23 cellular contexts compared by ENCODE assay signal in genomic region chr9:114513952-114514267, GRCh38.
"Had no signal": no experiment of that assay in that cellular context is flagged by ENCODE, and none has a peak within 500 bp of the region (broad histone marks: within the 10 kb centered on the region; RNA-seq: fewer than 3 reads in every experiment).

No MANE protein-coding gene starts in this region.

- H3K4me3 ChIP-seq: left lung, lower lobe of right lung, ovary, prostate gland, skin epidermis, tibial nerve, upper lobe of left lung, vagina had no signal

- H3K27me3 ChIP-seq: ovary, upper lobe of left lung, vagina had no signal

- H3K9me3 ChIP-seq: left lung, lower lobe of right lung, ovary, prostate gland, tibial nerve, upper lobe of left lung, vagina had no signal

- H3K9me3 Mint-ChIP-seq: natural killer cell treated with Interleukin-12 subunit alpha and Interleukin-12 subunit beta and Interleukin-15 and Interleukin-18, amount 100 ng/mL, for 72 hours; stimulated activated effector memory CD8-positive, alpha-beta T cell treated with anti-CD3 and anti-CD28 coated beads, Interleukin-12 subunit alpha, Interleukin-12 subunit beta, amount 100 ng/mL, for 72 hours; stimulated activated naive CD8-positive, alpha-beta T cell treated with anti-CD3 and anti-CD28 coated beads, Interleukin-15, amount 100 ng/mL, for 72 hours had no signal

- ATAC-seq: left colon; left lung; natural killer cell treated with Interleukin-12 subunit alpha and Interleukin-12 subunit beta and Interleukin-15 and Interleukin-18, amount 100 ng/mL, for 72 hours; right cardiac atrium; sciatic nerve; stimulated activated effector memory CD8-positive, alpha-beta T cell treated with anti-CD3 and anti-CD28 coated beads, Interleukin-12 subunit alpha, Interleukin-12 subunit beta, amount 100 ng/mL, for 72 hours; stimulated activated naive CD8-positive, alpha-beta T cell treated with anti-CD3 and anti-CD28 coated beads, Interleukin-15, amount 100 ng/mL, for 72 hours had no signal

- H3K4me3 Mint-ChIP-seq: immature natural killer cell; natural killer cell treated with Interleukin-12 subunit alpha and Interleukin-12 subunit beta and Interleukin-15 and Interleukin-18, amount 100 ng/mL, for 72 hours; stimulated activated effector memory CD8-positive, alpha-beta T cell treated with anti-CD3 and anti-CD28 coated beads, Interleukin-12 subunit alpha, Interleukin-12 subunit beta, amount 100 ng/mL, for 72 hours; stimulated activated naive CD8-positive, alpha-beta T cell treated with anti-CD3 and anti-CD28 coated beads, Interleukin-15, amount 100 ng/mL, for 72 hours had no signal

- DNase-seq: hypothalamus; immature natural killer cell; kidney; left colon; left lung; lower lobe of right lung; mammary epithelial cell; mesenchymal stem cell; ovary; retina; right cardiac atrium; stimulated activated CD4-positive, alpha-beta T cell treated with anti-CD3 and anti-CD28 coated beads, Interleukin-4, amount 100 ng/mL, for 24 hours; stimulated activated naive CD4-positive, alpha-beta T cell treated with Interleukin-2 at 50 U/mL for 16 hours; stimulated activated naive CD8-positive, alpha-beta T cell treated with anti-CD3 and anti-CD28 coated beads, Interleukin-15, amount 100 ng/mL, for 72 hours; substantia nigra; upper lobe of left lung had no signal

- H3K36me3 Mint-ChIP-seq: immature natural killer cell; natural killer cell treated with Interleukin-12 subunit alpha and Interleukin-12 subunit beta and Interleukin-15 and Interleukin-18, amount 100 ng/mL, for 72 hours; stimulated activated effector memory CD8-positive, alpha-beta T cell treated with anti-CD3 and anti-CD28 coated beads, Interleukin-12 subunit alpha, Interleukin-12 subunit beta, amount 100 ng/mL, for 72 hours had no signal

- H3K4me1 ChIP-seq: left lung, lower lobe of right lung, prostate gland, tibial nerve, upper lobe of left lung, vagina had no signal

- H3K36me3 ChIP-seq: left lung, lower lobe of right lung, ovary, prostate gland, tibial nerve, upper lobe of left lung, vagina had no signal

- H3K27ac ChIP-seq: left lung, lower lobe of right lung, ovary, prostate gland, skin epidermis, tibial nerve, upper lobe of left lung, vagina had no signal

- H3K27ac Mint-ChIP-seq: stimulated activated effector memory CD8-positive, alpha-beta T cell treated with anti-CD3 and anti-CD28 coated beads, Interleukin-12 subunit alpha, Interleukin-12 subunit beta, amount 100 ng/mL, for 72 hours; stimulated activated naive CD8-positive, alpha-beta T cell treated with anti-CD3 and anti-CD28 coated beads, Interleukin-15, amount 100 ng/mL, for 72 hours had no signal
